40 cellular contexts compared by ENCODE assay signal in the genomic region with DNA sequence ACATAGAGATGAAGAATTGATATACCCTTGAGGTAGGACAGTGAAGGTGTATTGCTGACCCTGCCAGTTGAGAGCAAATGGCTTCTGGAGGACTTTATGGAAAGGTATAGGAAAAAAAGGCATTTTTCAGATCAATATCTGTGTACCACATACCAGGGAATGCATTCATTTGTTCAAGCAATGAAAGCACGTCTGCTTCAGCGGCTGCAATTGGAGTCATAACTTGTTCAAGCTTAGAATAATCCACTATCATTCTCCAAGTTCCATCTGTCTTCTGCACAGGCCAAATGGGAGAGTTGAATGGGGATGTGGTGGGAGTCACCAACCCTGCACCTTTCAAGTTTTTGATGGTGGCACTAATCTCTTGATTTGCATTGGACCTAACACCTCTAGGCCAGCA.
"Had no signal": no experiment of that assay in that cellular context is flagged by ENCODE, and none has a peak within 500 bp of the region (broad histone marks: within the 10 kb centered on the region; RNA-seq: fewer than 3 reads in every experiment).

No MANE protein-coding gene starts in this region.

- ATAC-seq: activated naive CD4-positive, alpha-beta T cell treated with anti-CD3 and anti-CD28 coated beads, Interleukin-2, amount 50 U/mL, for 72 hours; activated naive CD8-positive, alpha-beta T cell treated with anti-CD3 and anti-CD28 coated beads, Interleukin-2, amount 50 U/mL, for 24 hours; activated T-cell treated with anti-CD3 and anti-CD28 coated beads, Interleukin-2, amount 50 U/mL, for 4 hours; activated T-cell treated with anti-CD3 and anti-CD28 coated beads, Interleukin-2, amount 50 U/mL, for 72 hours; activated T-helper 17 cell treated with anti-CD3 and anti-CD28 coated beads, Interleukin-2, amount 50 U/mL, for 72 hours; body of pancreas had no signal

- H3K36me3 Mint-ChIP-seq: activated naive CD4-positive, alpha-beta T cell treated with anti-CD3 and anti-CD28 coated beads, Interleukin-2, amount 10 ng/mL, durations not matched to agents 7 days and 5 days; activated naive CD4-positive, alpha-beta T cell treated with anti-CD3 and anti-CD28 coated beads, Interleukin-2, amount 50 U/mL, for 24 hours; activated naive CD4-positive, alpha-beta T cell treated with anti-CD3 and anti-CD28 coated beads, Interleukin-2, amount 50 U/mL, for 72 hours; activated naive CD8-positive, alpha-beta T cell; activated naive CD8-positive, alpha-beta T cell treated with anti-CD3 and anti-CD28 coated beads for 36 hours; activated naive CD8-positive, alpha-beta T cell treated with anti-CD3 and anti-CD28 coated beads, Interleukin-2, amount 10 ng/mL, durations not matched to agents 7 days and 5 days; brain had no signal

- H3K27me3 Mint-ChIP-seq: activated naive CD4-positive, alpha-beta T cell treated with anti-CD3 and anti-CD28 coated beads, Interleukin-2, amount 10 ng/mL, durations not matched to agents 7 days and 5 days; activated naive CD4-positive, alpha-beta T cell treated with anti-CD3 and anti-CD28 coated beads, Interleukin-2, amount 50 U/mL, for 24 hours had no signal

- DNase-seq: activated effector memory CD4-positive, alpha-beta T cell treated with anti-CD3 and anti-CD28 coated beads, Interleukin-2, amount 50 U/mL, for 16 hours; activated effector memory CD4-positive, alpha-beta T cell treated with Interleukin-2 at 50 U/mL for 16 hours; activated gamma-delta T cell; activated gamma-delta T cell treated with Interleukin-2 at 50 U/mL for 16 hours; activated naive CD4-positive, alpha-beta T cell; activated naive CD4-positive, alpha-beta T cell treated with anti-CD3 and anti-CD28 coated beads for 36 hours; activated naive CD4-positive, alpha-beta T cell treated with anti-CD3 and anti-CD28 coated beads, Interleukin-2, amount 10 ng/mL, durations not matched to agents 7 days and 5 days; activated naive CD4-positive, alpha-beta T cell treated with anti-CD3 and anti-CD28 coated beads, Interleukin-2, amount 50 U/mL, for 16 hours; activated naive CD4-positive, alpha-beta T cell treated with Interleukin-2 at 50 U/mL for 16 hours; activated naive CD8-positive, alpha-beta T cell treated with anti-CD3 and anti-CD28 coated beads for 36 hours; activated naive CD8-positive, alpha-beta T cell treated with anti-CD3 and anti-CD28 coated beads, Interleukin-2, amount 10 ng/mL, durations not matched to agents 7 days and 5 days; activated naive CD8-positive, alpha-beta T cell treated with anti-CD3 and anti-CD28 coated beads, Interleukin-2, amount 50 U/mL, for 24 hours; activated T-cell treated with anti-CD3 and anti-CD28 coated beads, Interleukin-2, amount 50 U/mL, for 1 hour; activated T-cell treated with anti-CD3 and anti-CD28 coated beads, Interleukin-2, amount 50 U/mL, for 24 hours; activated T-cell treated with anti-CD3 and anti-CD28 coated beads, Interleukin-2, amount 50 U/mL, for 4 hours; activated T-cell treated with anti-CD3 and anti-CD28 coated beads, Interleukin-2, amount 50 U/mL, for 48 hours; activated T-cell treated with anti-CD3 and anti-CD28 coated beads, Interleukin-2, amount 50 U/mL, for 72 hours; adrenal gland; amniotic stem cell; amygdala; anterior cingulate cortex; aorta; body of pancreas; brain microvascular endothelial cell; caudate nucleus; central memory CD4-positive, alpha-beta T cell; cerebellar nuclear complex had no signal

- H3K27me3 ChIP-seq: adrenal gland, ascending aorta, body of pancreas, brain microvascular endothelial cell, breast epithelium, cardiac muscle cell had no signal

- H3K27ac ChIP-seq: adrenal gland, ascending aorta, body of pancreas, brain microvascular endothelial cell, breast epithelium, cardiac muscle cell had no signal

- H3K4me1 Mint-ChIP-seq: activated naive CD4-positive, alpha-beta T cell treated with anti-CD3 and anti-CD28 coated beads, Interleukin-2, amount 10 ng/mL, durations not matched to agents 7 days and 5 days; activated naive CD4-positive, alpha-beta T cell treated with anti-CD3 and anti-CD28 coated beads, Interleukin-2, amount 50 U/mL, for 24 hours; activated naive CD8-positive, alpha-beta T cell treated with anti-CD3 and anti-CD28 coated beads, Interleukin-2, amount 10 ng/mL, durations not matched to agents 7 days and 5 days; activated naive CD8-positive, alpha-beta T cell treated with anti-CD3 and anti-CD28 coated beads, Interleukin-2, amount 50 U/mL, for 24 hours; activated T-helper 17 cell treated with anti-CD3 and anti-CD28 coated beads, Interleukin-2, amount 50 U/mL, for 72 hours; central memory CD8-positive, alpha-beta T cell had no signal

- H3K4me1 ChIP-seq: adrenal gland, ascending aorta, body of pancreas, breast epithelium had no signal

- H3K9me3 Mint-ChIP-seq: activated naive CD4-positive, alpha-beta T cell treated with anti-CD3 and anti-CD28 coated beads for 36 hours; activated naive CD4-positive, alpha-beta T cell treated with anti-CD3 and anti-CD28 coated beads, Interleukin-2, amount 10 ng/mL, durations not matched to agents 7 days and 5 days; activated naive CD4-positive, alpha-beta T cell treated with anti-CD3 and anti-CD28 coated beads, Interleukin-2, amount 50 U/mL, for 24 hours; activated naive CD8-positive, alpha-beta T cell treated with anti-CD3 and anti-CD28 coated beads for 36 hours; activated naive CD8-positive, alpha-beta T cell treated with anti-CD3 and anti-CD28 coated beads, Interleukin-2, amount 10 ng/mL, durations not matched to agents 7 days and 5 days; activated naive CD8-positive, alpha-beta T cell treated with anti-CD3 and anti-CD28 coated beads, Interleukin-2, amount 50 U/mL, for 24 hours; activated T-cell treated with anti-CD3 and anti-CD28 coated beads, Interleukin-2, amount 50 U/mL, for 24 hours; activated T-cell treated with anti-CD3 and anti-CD28 coated beads, Interleukin-2, amount 50 U/mL, for 4 hours; activated T-cell treated with anti-CD3 and anti-CD28 coated beads, Interleukin-2, amount 50 U/mL, for 72 hours; activated T-helper 17 cell treated with anti-CD3 and anti-CD28 coated beads, Interleukin-2, amount 50 U/mL, for 72 hours; activated T-helper 2 cell treated with anti-CD3 and anti-CD28 coated beads, Interferon-gamma antibody, Interleukin-2, Interleukin-4, amounts not matched to agents 10 μg/mL and 5 μg/mL and 100 μg/mL, durations not matched to agents 14 hours and 24 hours and 36 hours; brain; central memory CD8-positive, alpha-beta T cell had no signal

- H3K27ac Mint-ChIP-seq: activated naive CD4-positive, alpha-beta T cell treated with anti-CD3 and anti-CD28 coated beads for 36 hours; activated naive CD4-positive, alpha-beta T cell treated with anti-CD3 and anti-CD28 coated beads, Interleukin-2, amount 10 ng/mL, durations not matched to agents 7 days and 5 days; activated naive CD4-positive, alpha-beta T cell treated with anti-CD3 and anti-CD28 coated beads, Interleukin-2, amount 50 U/mL, for 24 hours; activated naive CD4-positive, alpha-beta T cell treated with anti-CD3 and anti-CD28 coated beads, Interleukin-2, amount 50 U/mL, for 72 hours; activated naive CD8-positive, alpha-beta T cell; activated naive CD8-positive, alpha-beta T cell treated with anti-CD3 and anti-CD28 coated beads for 36 hours; activated naive CD8-positive, alpha-beta T cell treated with anti-CD3 and anti-CD28 coated beads, Interleukin-2, amount 10 ng/mL, durations not matched to agents 7 days and 5 days; activated naive CD8-positive, alpha-beta T cell treated with anti-CD3 and anti-CD28 coated beads, Interleukin-2, amount 50 U/mL, for 24 hours; activated T-cell treated with anti-CD3 and anti-CD28 coated beads, Interleukin-2, amount 50 U/mL, for 24 hours; activated T-cell treated with anti-CD3 and anti-CD28 coated beads, Interleukin-2, amount 50 U/mL, for 72 hours; activated T-helper 1 cell treated with anti-CD3 and anti-CD28 coated beads, Interleukin-12 subunit alpha, Interleukin-12 subunit beta, Interleukin-2, Interleukin-4 antibody, amounts not matched to agents 30 ng/mL and 10 ng/mL and 1 ng/mL, durations not matched to agents 14 hours and 24 hours and 36 hours; activated T-helper 17 cell treated with anti-CD3 and anti-CD28 coated beads, Interleukin-2, amount 50 U/mL, for 72 hours; activated T-helper 2 cell treated with anti-CD3 and anti-CD28 coated beads, Interferon-gamma antibody, Interleukin-2, Interleukin-4, amounts not matched to agents 10 μg/mL and 5 μg/mL and 100 μg/mL, durations not matched to agents 14 hours and 24 hours and 36 hours; brain had no signal

- H3K4me3 ChIP-seq: adrenal gland, ascending aorta, body of pancreas, breast epithelium, cardiac muscle cell had no signal

- H3K4me3 Mint-ChIP-seq: activated naive CD4-positive, alpha-beta T cell treated with anti-CD3 and anti-CD28 coated beads for 36 hours; activated naive CD4-positive, alpha-beta T cell treated with anti-CD3 and anti-CD28 coated beads, Interleukin-2, amount 10 ng/mL, durations not matched to agents 7 days and 5 days; activated naive CD4-positive, alpha-beta T cell treated with anti-CD3 and anti-CD28 coated beads, Interleukin-2, amount 50 U/mL, for 24 hours; activated naive CD8-positive, alpha-beta T cell; activated naive CD8-positive, alpha-beta T cell treated with anti-CD3 and anti-CD28 coated beads for 36 hours; activated naive CD8-positive, alpha-beta T cell treated with anti-CD3 and anti-CD28 coated beads, Interleukin-2, amount 10 ng/mL, durations not matched to agents 7 days and 5 days; activated naive CD8-positive, alpha-beta T cell treated with anti-CD3 and anti-CD28 coated beads, Interleukin-2, amount 50 U/mL, for 24 hours; activated T-cell treated with anti-CD3 and anti-CD28 coated beads, Interleukin-2, amount 50 U/mL, for 24 hours; activated T-cell treated with anti-CD3 and anti-CD28 coated beads, Interleukin-2, amount 50 U/mL, for 4 hours; activated T-cell treated with anti-CD3 and anti-CD28 coated beads, Interleukin-2, amount 50 U/mL, for 72 hours; activated T-helper 1 cell treated with anti-CD3 and anti-CD28 coated beads, Interleukin-12 subunit alpha, Interleukin-12 subunit beta, Interleukin-2, Interleukin-4 antibody, amounts not matched to agents 30 ng/mL and 10 ng/mL and 1 ng/mL, durations not matched to agents 14 hours and 24 hours and 36 hours; activated T-helper 17 cell treated with anti-CD3 and anti-CD28 coated beads, Interleukin-2, amount 50 U/mL, for 72 hours; brain; central memory CD8-positive, alpha-beta T cell had no signal

- FAIRE-seq: astrocyte, bronchial epithelial cell had no signal

- H3K36me3 ChIP-seq: adrenal gland, ascending aorta, brain microvascular endothelial cell, breast epithelium, cardiac muscle cell had no signal

- H3K9me3 ChIP-seq: adrenal gland, ascending aorta, body of pancreas, breast epithelium had no signal
